10 cellular contexts compared by ENCODE assay signal in genomic region chr2:152062130-152063091, GRCh38. TPM values are rescaled to one million over a fixed set of nuclear protein-coding genes. Genes with fewer than 3 reads are reported as not detected.
A peak's percentile ranks its signal among the peaks of the same experiment; 100 is the strongest.
DNase-seq lines count a peak whose midpoint lies in the region; ATAC-seq and TF ChIP-seq lines count a peak whose summit lies in the region.
"Had no signal": no experiment of that assay in that cellular context is flagged by ENCODE, and none has a peak within 500 bp of the region (broad histone marks: within the 10 kb centered on the region; RNA-seq: fewer than 3 reads in every experiment).

No MANE protein-coding gene starts in this region.

- H3K27me3 ChIP-seq in gastroesophageal sphincter: no peaks in the 10 kb centered on the region
- H3K27me3 ChIP-seq: tibial nerve had no signal

- peak overlapping the region in 3 of 4 donors; percentile 21 to 59 (median 54) for H3K27ac ChIP-seq in gastroesophageal sphincter
- H3K27ac ChIP-seq: C4-2B had no signal

- H3K4me3 ChIP-seq in gastroesophageal sphincter: peak overlapping the region in 1 of 2 donors; percentile 3

- DNase-seq in NOMO-1 treated with DMSO at 0.1 percent for 48 hours (lab: John Stamatoyannopoulos, UW; ENCODE audit: unreplicated experiment): peak; percentile 25
- no peak for DNase-seq in NOMO-1 (lab: John Stamatoyannopoulos, UW; ENCODE audit: unreplicated experiment in 2 of 2)
- peak; percentile 47 for DNase-seq in ureter (ENCODE audit: low spot score)
- no peak for DNase-seq in islet precursor cell
- DNase-seq in activated naive CD4-positive, alpha-beta T cell treated with Interleukin-2 at 50 U/mL for 16 hours: no peak

- WGBS in gastroesophageal sphincter (ENCODE audit: low coverage in 1 of 2), 2 donors: 38 to 43% methylated on average over 5 of the region's 7 CpGs

- no peaks in the 10 kb centered on the region for H3K9me3 ChIP-seq in gastroesophageal sphincter

- ATAC-seq in HG03460 (IDR thresholded peaks at IDR 0.05; ENCODE audit: unreplicated experiment) (peak; percentile 71), gastroesophageal sphincter (peak; percentile 95), HG02938 (IDR thresholded peaks at IDR 0.05; ENCODE audit: unreplicated experiment) (no peak)

- peaks cover 0 to 10% (median 0%) of the 10 kb centered on the region in 3 donors for H3K4me1 ChIP-seq in gastroesophageal sphincter

- no peak for TF ChIP-seq CTCF in gastroesophageal sphincter (IDR thresholded peaks at IDR 0.05)

- TF ChIP-seq POLR2A in gastroesophageal sphincter (IDR thresholded peaks at IDR 0.05): no peak

- TF ChIP-seq EP300 in gastroesophageal sphincter (IDR thresholded peaks at IDR 0.05): no peak

- no peaks in the 10 kb centered on the region for H3K36me3 ChIP-seq in gastroesophageal sphincter
- H3K36me3 ChIP-seq: tibial nerve had no signal

RNA-seq across cellular contexts. Expression of gene CACNB4, which starts 36.4 kb away (rescaled TPM):
- total RNA-seq in gastroesophageal sphincter (1 to 10 TPM; 1.4 to 5.4 (median 1.9) TPM), ureter (3.3 TPM)

Comparison
In these comparisons a context has a peak if more than half of its experiments do, and no peak if none do; other contexts are left out.
1. DNase-seq: peak in NOMO-1 treated with DMSO at 0.1 percent for 48 hours (single experiment) and ureter (single experiment); none in NOMO-1 (0 of 2), islet precursor cell (single experiment) and activated naive CD4-positive, alpha-beta T cell treated with Interleukin-2 at 50 U/mL for 16 hours (single experiment).